In genomic region chr2:236965841-236966096, GRCh38 we compare ENCODE assay signal across 1 cellular context.
TF ChIP-seq lines count a peak whose summit lies in the region.

No MANE protein-coding gene starts in this region.

TF ChIP-seq in GM23338, 12 proteins besides CTCF, POLR2A, EP300 and RAD21 (continued from another document):
- TF ChIP-seq REST (IDR thresholded peaks at IDR 0.05; ENCODE audit: unreplicated experiment), result no peak
- no peak for TF ChIP-seq ZNF114 (CRISPR knock-in tag; IDR thresholded peaks at IDR 0.05)
